In genomic region chr1:2256430-2257244, GRCh38 we compare ENCODE assay signal across 11 cellular contexts. TPM values are rescaled to one million over a fixed set of nuclear protein-coding genes. Genes with fewer than 3 reads are reported as not detected.
DNase-seq lines count a peak whose midpoint lies in the region; ATAC-seq, FAIRE-seq and TF ChIP-seq lines count a peak whose summit lies in the region.
"Had no signal": no experiment of that assay in that cellular context is flagged by ENCODE, and none has a peak within 500 bp of the region (broad histone marks: within the 10 kb centered on the region; RNA-seq: fewer than 3 reads in every experiment).

No MANE protein-coding gene starts in this region.

- in situ Hi-C loops in gastrocnemius medialis (cut with MboI; ENCODE audit: low sequenced_read_pairs in 4 of 4) = no loop called here

- H3K4me1 ChIP-seq in GM23338 (ENCODE audit: insufficient read depth) = peaks cover 16% of the 10 kb centered on the region
- peaks cover 21 to 35% of the 10 kb centered on the region in 2 donors for H3K4me1 ChIP-seq in gastrocnemius medialis

- peaks cover 52% of the 10 kb centered on the region for H4K20me1 ChIP-seq in GM23338 (replicated peaks; ENCODE audit: insufficient read depth)

- H3K9me3 Mint-ChIP-seq in GM23338 (no peaks in the 10 kb centered on the region; the same call in 2 of the 3 replicates), glutamatergic neuron (ENCODE audit: unreplicated experiment) (peaks cover 14% of the 10 kb centered on the region)

- H3K4me2 ChIP-seq in GM23338 = no peak overlapping the region

- H3K79me2 ChIP-seq in GM23338 (replicated peaks; ENCODE audit: insufficient read depth) = peaks cover 100% of the 10 kb centered on the region

- peaks cover 17% of the 10 kb centered on the region for H3K36me3 Mint-ChIP-seq in GM23338 (ENCODE audit: low read depth)
- H3K36me3 Mint-ChIP-seq in T-helper 17 cell (ENCODE audit: low read depth) = peaks cover 2% of the 10 kb centered on the region
- H3K36me3 Mint-ChIP-seq in glutamatergic neuron (ENCODE audit: unreplicated experiment) = no peaks in the 10 kb centered on the region

- H3K9me2 ChIP-seq in GM23338 (ENCODE audit: insufficient read depth) = 0 out of 2 replicates have a peak, but pooled peaks cover 12% of the 10 kb centered on the region

- peaks cover 27% of the 10 kb centered on the region for H3F3A ChIP-seq in GM23338 (replicated peaks; ENCODE audit: low read depth)

- H2AFZ ChIP-seq in GM23338 = no peak overlapping the region

- H3K4me3 ChIP-seq in GM23338 = no peak overlapping the region
- H3K4me3 ChIP-seq in gastrocnemius medialis = no peak overlapping the region

- H3K4me1 Mint-ChIP-seq in GM23338 = peaks cover 40% of the 10 kb centered on the region
- H3K4me1 Mint-ChIP-seq in T-helper 17 cell = peaks cover 27% of the 10 kb centered on the region
- peaks cover 53% of the 10 kb centered on the region for H3K4me1 Mint-ChIP-seq in glutamatergic neuron (ENCODE audit: low read depth, unreplicated experiment)

- H3K27ac ChIP-seq in GM23338 (ENCODE audit: low read depth) (peak overlapping the region; percentile 81), gastrocnemius medialis (peak overlapping the region; percentile 71 to 77 (median 74))

- H3K27ac Mint-ChIP-seq in GM23338 (peak overlapping the region; percentile 28), T-helper 17 cell (no peak overlapping the region), glutamatergic neuron (ENCODE audit: unreplicated experiment) (peak overlapping the region; percentile 52)

- H3K27me3 ChIP-seq in GM23338 (ENCODE audit: insufficient read depth) (no peaks in the 10 kb centered on the region), gastrocnemius medialis (no peaks in the 10 kb centered on the region)

- H3K9me3 ChIP-seq in T-helper 17 cell (ENCODE audit: control insufficient read depth, low read length, poor library complexity, severe bottlenecking) (peaks cover 9% of the 10 kb centered on the region), gastrocnemius medialis (no peaks in the 10 kb centered on the region)

- intact Hi-C loops in gastrocnemius medialis (cut with DNase I; ENCODE audit: low total_unique reads) = no loop called here

- TF ChIP-seq POLR2A in gastrocnemius medialis (IDR thresholded peaks at IDR 0.05) = no peak

- no peak for FAIRE-seq in RCC 7860 (lab: Jason Lieb, UNC)

- H3K27me3 Mint-ChIP-seq in GM23338 (ENCODE audit: insufficient read depth, low read depth, poor library complexity) = peaks cover 12% of the 10 kb centered on the region
- no peaks in the 10 kb centered on the region for H3K27me3 Mint-ChIP-seq in T-helper 17 cell
- peaks cover 16% of the 10 kb centered on the region for H3K27me3 Mint-ChIP-seq in glutamatergic neuron (ENCODE audit: unreplicated experiment)

- no peak for ATAC-seq in GM23338
- ATAC-seq in T-helper 17 cell = peak; percentile 1
- ATAC-seq in gastrocnemius medialis = no peak
- no peak for ATAC-seq in HG03565 (IDR thresholded peaks at IDR 0.05; ENCODE audit: unreplicated experiment)
- ATAC-seq in HG03460 (IDR thresholded peaks at IDR 0.05; ENCODE audit: unreplicated experiment) = no peak

- TF ChIP-seq CTCF in GM23338 (conservative IDR thresholded peaks at IDR 0.05; ENCODE audit: low read depth in 2 of 2) (no peak), glutamatergic neuron (IDR thresholded peaks at IDR 0.05; ENCODE audit: partially characterized antibody, unreplicated experiment) (no peak), gastrocnemius medialis (IDR thresholded peaks at IDR 0.05 in 4 of 5, conservative IDR thresholded peaks at IDR 0.05 in 1 of 5) (no peak)

- no peak for DNase-seq in GM23338 (ENCODE audit: low spot score)
- no peak for DNase-seq in T-helper 17 cell
- DNase-seq in glutamatergic neuron = peak; percentile 9
- DNase-seq in gastrocnemius medialis = no peak
- no peak for DNase-seq in MV-4-11 (lab: John Stamatoyannopoulos, UW)
- no peak for DNase-seq in RCC 7860 (ENCODE audit: low spot score)
- DNase-seq: cortex of kidney, islet precursor cell, NCI-H526 treated with DMSO at 0.1 percent for 48 hours had no signal

- H3K4me3 Mint-ChIP-seq in GM23338 = no peak overlapping the region
- H3K4me3 Mint-ChIP-seq in T-helper 17 cell = no peak overlapping the region
- peak overlapping the region; percentile 61 for H3K4me3 Mint-ChIP-seq in glutamatergic neuron (ENCODE audit: unreplicated experiment)

- H3K36me3 ChIP-seq in GM23338 (ENCODE audit: insufficient read depth) (no peaks in the 10 kb centered on the region), gastrocnemius medialis (no peaks in the 10 kb centered on the region)

TF ChIP-seq in GM23338, 12 proteins besides CTCF, POLR2A, EP300 and RAD21 (continues in another document):
- no peak for TF ChIP-seq JUNB (IDR thresholded peaks at IDR 0.05; ENCODE audit: unreplicated experiment)
- no peak for TF ChIP-seq EZH2 (IDR thresholded peaks at IDR 0.05; ENCODE audit: low read depth, unreplicated experiment)
- no peak for TF ChIP-seq POLR2AphosphoS5 (IDR thresholded peaks at IDR 0.05; ENCODE audit: low read depth)
- no peak for TF ChIP-seq NANOG (IDR thresholded peaks at IDR 0.05; ENCODE audit: borderline replicate concordance)
- no peak for TF ChIP-seq STAT1 (IDR thresholded peaks at IDR 0.05; ENCODE audit: unreplicated experiment)
- no peak for TF ChIP-seq ETS1 (IDR thresholded peaks at IDR 0.05)
- no peak for TF ChIP-seq CREB1 (CRISPR knock-in tag; IDR thresholded peaks at IDR 0.05; ENCODE audit: low read depth)
- no peak for TF ChIP-seq EZH2phosphoT487 (IDR thresholded peaks at IDR 0.05; ENCODE audit: unreplicated experiment)
- TF ChIP-seq ZNF331 (CRISPR knock-in tag; IDR thresholded peaks at IDR 0.05; ENCODE audit: low read depth) = no peak
- TF ChIP-seq ZNF114 (CRISPR knock-in tag; IDR thresholded peaks at IDR 0.05) = no peak

RNA-seq across cellular contexts. Expression of gene SKI, which starts 28.5 kb away (rescaled TPM):
- total RNA-seq in GM23338 (2014; rRNA removed; shearing (Covaris generic)) = 62.8 and 66.8 TPM in 2 replicates
- polyA plus RNA-seq in GM23338 (2016; fragmentation: Nextera tagmentation; extraction: Ambion mirVana) = 9.3 and 10.4 TPM in 2 replicates
- total RNA-seq in T-helper 17 cell (100 to 1,000 TPM; 183 to 215 TPM), glutamatergic neuron (ENCODE audit: unreplicated experiment) (143 TPM), gastrocnemius medialis (10 to 100 TPM in 3 of 4 donors, 1 to 10 TPM in 1; 7.8 to 32.2 (median 22.4) TPM)
